Comparison of ENCODE assay signal across 11 cellular contexts in the genomic region with DNA sequence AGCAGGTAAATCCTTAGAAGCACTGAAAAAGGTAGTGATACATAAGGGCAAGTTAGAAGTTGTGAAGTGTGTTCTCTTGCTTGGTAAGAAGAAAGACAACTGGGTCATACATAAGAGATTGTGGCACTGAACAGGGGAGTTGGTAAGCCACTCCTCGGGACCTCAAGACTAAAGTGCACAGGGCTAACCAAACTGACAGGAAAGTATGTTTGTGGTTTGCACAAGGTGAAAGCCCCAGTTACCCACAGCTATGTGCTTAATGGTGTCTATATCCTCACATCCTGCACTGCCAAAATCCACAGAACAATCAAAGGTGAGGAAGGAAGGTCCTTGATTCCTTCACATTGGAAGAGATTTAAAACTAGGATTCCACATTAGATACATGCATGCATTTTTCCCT.
A peak's percentile ranks its signal among the peaks of the same experiment; 100 is the strongest.
DNase-seq lines count a peak whose midpoint lies in the region; ATAC-seq and TF ChIP-seq lines count a peak whose summit lies in the region.
"Had no signal": no experiment of that assay in that cellular context is flagged by ENCODE, and none has a peak within 500 bp of the region (broad histone marks: within the 10 kb centered on the region; RNA-seq: fewer than 3 reads in every experiment).

No MANE protein-coding gene starts in this region.

- H3K9me3 Mint-ChIP-seq in activated naive CD4-positive, alpha-beta T cell treated with anti-CD3 and anti-CD28 coated beads, Interleukin-2, amount 50 U/mL, for 72 hours: peaks cover 7 to 8% of the 10 kb centered on the region in 2 donors
- peaks cover 6% of the 10 kb centered on the region for H3K9me3 Mint-ChIP-seq in progenitor cell of endocrine pancreas (ENCODE audit: low read depth)

- H3K4me1 Mint-ChIP-seq in progenitor cell of endocrine pancreas (ENCODE audit: low read depth): no peaks in the 10 kb centered on the region

- H3K27me3 Mint-ChIP-seq in progenitor cell of endocrine pancreas: no peaks in the 10 kb centered on the region

- DNase-seq in stimulated activated CD4-positive, alpha-beta T cell treated with anti-CD3 and anti-CD28 coated beads, Interleukin-4, amount 100 ng/mL, for 24 hours: peak; percentile 14
- DNase-seq in stimulated activated CD4-positive, alpha-beta T cell treated with anti-CD3 and anti-CD28 coated beads, Interleukin-12 subunit alpha, Interleukin-12 subunit beta, amount 100 ng/mL, for 4 hours: no peak
- DNase-seq in activated naive CD4-positive, alpha-beta T cell treated with anti-CD3 and anti-CD28 coated beads, Interleukin-2, amount 50 U/mL, for 72 hours (ENCODE audit: low spot score in 2 of 2): no peak
- no peak for DNase-seq in progenitor cell of endocrine pancreas (ENCODE audit: low spot score, unreplicated experiment)
- no peak for DNase-seq in SKM-1 (lab: John Stamatoyannopoulos, UW; ENCODE audit: unreplicated experiment)
- DNase-seq in activated CD8-positive, alpha-beta memory T cell treated with anti-CD3 and anti-CD28 coated beads for 24 hours: no peak
- no peak for DNase-seq in NCI-H748 treated with DMSO at 0.1 percent for 48 hours (lab: John Stamatoyannopoulos, UW)
- DNase-seq: activated CD4-positive, alpha-beta T cell treated with anti-CD3 and anti-CD28 coated beads, Interleukin-2, amount 50 U/mL, for 4 hours; NCI-H2029 treated with DMSO at 0.1 percent for 48 hours; psoas muscle had no signal

- H3K36me3 Mint-ChIP-seq in activated naive CD4-positive, alpha-beta T cell treated with anti-CD3 and anti-CD28 coated beads, Interleukin-2, amount 50 U/mL, for 72 hours: peaks cover 0 to 9% of the 10 kb centered on the region in 2 donors
- no peaks in the 10 kb centered on the region for H3K36me3 Mint-ChIP-seq in progenitor cell of endocrine pancreas (ENCODE audit: insufficient read depth)

- no peak overlapping the region for H3K4me3 Mint-ChIP-seq in progenitor cell of endocrine pancreas (ENCODE audit: low read depth)

- peak; percentile 70 for ATAC-seq in HG03175 (IDR thresholded peaks at IDR 0.05; ENCODE audit: unreplicated experiment)
- peak; percentile 62 to 85 for ATAC-seq in activated naive CD4-positive, alpha-beta T cell treated with anti-CD3 and anti-CD28 coated beads, Interleukin-2, amount 50 U/mL, for 72 hours
- ATAC-seq: psoas muscle had no signal

- no peak for TF ChIP-seq CTCF in progenitor cell of endocrine pancreas (IDR thresholded peaks at IDR 0.05; ENCODE audit: unreplicated experiment)

- peak overlapping the region; percentile 20 to 22 for H3K27ac Mint-ChIP-seq in activated naive CD4-positive, alpha-beta T cell treated with anti-CD3 and anti-CD28 coated beads, Interleukin-2, amount 50 U/mL, for 72 hours
- H3K27ac Mint-ChIP-seq in progenitor cell of endocrine pancreas: no peak overlapping the region
